In genomic region chr2:223941579-223942277, GRCh38 we compare ENCODE assay signal across 9 cellular contexts. TPM values are rescaled to one million over a fixed set of nuclear protein-coding genes. Genes with fewer than 3 reads are reported as not detected.
DNase-seq lines count a peak whose midpoint lies in the region; ATAC-seq and TF ChIP-seq lines count a peak whose summit lies in the region.
"Had no signal": no experiment of that assay in that cellular context is flagged by ENCODE, and none has a peak within 500 bp of the region (broad histone marks: within the 10 kb centered on the region; RNA-seq: fewer than 3 reads in every experiment).

No MANE protein-coding gene starts in this region.

- H3K9me3 Mint-ChIP-seq in brain: peaks cover 0 to 7% (median 3%) of the 10 kb centered on the region in 5 experiments

- H3F3A ChIP-seq in PC-3 (ENCODE audit: low read length, unreplicated experiment): peaks cover 4% of the 10 kb centered on the region

- ATAC-seq in GM21723 (IDR thresholded peaks at IDR 0.05; ENCODE audit: unreplicated experiment) (peak; percentile 56), PC-3 (peak; percentile 12)

- H3K4me2 ChIP-seq in PC-3 (ENCODE audit: low read length) (peak overlapping the region; percentile 76), skeletal muscle satellite cell (ENCODE audit: low read length) (peak overlapping the region; percentile 73)

- peaks cover 11% of the 10 kb centered on the region; the same call in 1 of the 2 replicates for H3K36me3 ChIP-seq in PC-3 (ENCODE audit: low read depth, low read length)
- no peaks in the 10 kb centered on the region for H3K36me3 ChIP-seq in skeletal muscle satellite cell (ENCODE audit: insufficient read depth, low read length)
- H3K36me3 ChIP-seq in stomach: no peaks in the 10 kb centered on the region

- POLR2A ChIA-PET in PC-3 (lab: Charles Lee; ENCODE audit: unreplicated experiment): interaction anchor here (0.6 kb wide), 1 partner anchor 119 kb away, joined by 4 read pairs; no protein-coding TSS in a partner anchor

- intact Hi-C loops in PC-3 (cut with micrococcal nuclease): loop anchor here (5.0 to 10.0 kb wide), 2 partner anchors 44 to 107 kb away; partner anchors contain the start of gene AP1S3
- intact Hi-C loops in stomach (cut with DNase I; ENCODE audit: low total_unique reads): no loop called here

- DNase-seq in Daoy (ENCODE audit: low read depth) (peak; percentile 61), PC-3 (peak; percentile 82), NCI-H82 (lab: John Stamatoyannopoulos, UW) (no peak), medulla oblongata (ENCODE audit: extremely low spot score) (no peak), stomach (no peak)
- DNase-seq: left cardiac atrium had no signal

- no peak for TF ChIP-seq EP300 in stomach (IDR thresholded peaks at IDR 0.05)

- H3K4me1 ChIP-seq in PC-3 (ENCODE audit: insufficient read depth, low read length) (peaks cover 28% of the 10 kb centered on the region), skeletal muscle satellite cell (ENCODE audit: control insufficient read depth, insufficient read depth, low read length) (peaks cover 25% of the 10 kb centered on the region), stomach (peaks cover 39 to 74% (median 56%) of the 10 kb centered on the region in 4 donors)

- TF ChIP-seq CTCF in PC-3 (conservative IDR thresholded peaks at IDR 0.05; ENCODE audit: low read depth, low read length) (no peak), brain (conservative IDR thresholded peaks at IDR 0.05) (no peak), stomach (IDR thresholded peaks at IDR 0.05) (no peak)

- TF ChIP-seq POLR2A in stomach (IDR thresholded peaks at IDR 0.05): no peak

- no peaks in the 10 kb centered on the region for H3K27me3 ChIP-seq in PC-3 (ENCODE audit: low read length)
- no peaks in the 10 kb centered on the region for H3K27me3 ChIP-seq in skeletal muscle satellite cell (ENCODE audit: control insufficient read depth, insufficient read depth, low read length)
- no peaks in the 10 kb centered on the region for H3K27me3 ChIP-seq in stomach

- H2AFZ ChIP-seq in PC-3 (ENCODE audit: low read length): 0 out of 2 replicates have a peak overlapping the region, but pooled peaks have one; percentile 57

- H3K9me2 ChIP-seq in PC-3 (replicated peaks; ENCODE audit: low read length): no peaks in the 10 kb centered on the region

- BruUV-seq in PC-3 (replicated peaks; lab: Mats Ljungman, UMichigan): no TSS peak

- peaks cover 90% of the 10 kb centered on the region for H3K79me2 ChIP-seq in PC-3 (ENCODE audit: low read length)

- H3K4me3 ChIP-seq in PC-3 (ENCODE audit: low read length) (peak overlapping the region; percentile 44), skeletal muscle satellite cell (ENCODE audit: low read length) (peak overlapping the region; percentile 37), stomach (no peak overlapping the region)

- H3K27ac ChIP-seq in PC-3 (ENCODE audit: low read length) (peak overlapping the region; percentile 67), stomach (peak overlapping the region in 1 of 5 donors; percentile 49)

- peaks cover 12% of the 10 kb centered on the region for H3K27me3 Mint-ChIP-seq in brain

- H3K9ac ChIP-seq in PC-3 (ENCODE audit: low read length) (no peak overlapping the region; the same call in 1 of the 2 replicates), skeletal muscle satellite cell (ENCODE audit: low read depth, low read length) (no peak overlapping the region)

- H3K4me1 Mint-ChIP-seq in brain: peaks cover 58% of the 10 kb centered on the region

- peak overlapping the region in 4 of 5 experiments; percentile 24 to 70 (median 52) for H3K4me3 Mint-ChIP-seq in brain

- 50 to 65% (median 55%) methylated on average over 12 of the region's 12 CpGs for WGBS in stomach, 5 donors

- H3K36me3 Mint-ChIP-seq in brain: peaks cover 27% of the 10 kb centered on the region

- CTCF ChIA-PET in PC-3 (lab: Charles Lee): interaction anchor here (0.7 kb wide), 1 partner anchor 80 kb away, joined by 8 read pairs; no protein-coding TSS in a partner anchor

- peak overlapping the region in 2 of 5 experiments; percentile 67 to 68 for H3K27ac Mint-ChIP-seq in brain

- H3K9me3 ChIP-seq in PC-3 (ENCODE audit: low read length): no peaks in the 10 kb centered on the region
- H3K9me3 ChIP-seq in skeletal muscle satellite cell (replicated peaks; ENCODE audit: low read length): no peaks in the 10 kb centered on the region
- no peaks in the 10 kb centered on the region for H3K9me3 ChIP-seq in stomach

- H4K20me1 ChIP-seq in PC-3 (ENCODE audit: low read length): 0 out of 2 replicates have a peak, but pooled peaks cover 10% of the 10 kb centered on the region

RNA-seq across cellular contexts. Expression of gene WDFY1, which starts 3.4 kb away (rescaled TPM):
- total RNA-seq in Daoy (2014; rRNA removed; shearing (Covaris generic)): 24.3 and 26.6 TPM in 2 replicates
- total RNA-seq in PC-3 (2014; rRNA removed) (44.9 and 47.7 TPM in 2 replicates), stomach (100 to 1,000 TPM in 1 of 5 donors, 10 to 100 TPM in 4; 29.0 to 134 (median 94.5) TPM)
- polyA plus RNA-seq in brain (ENCODE audit: insufficient read depth, low read depth, low replicate concordance) (12.3 TPM), stomach (10 to 100 TPM in 2 of 3 donors, 1 to 10 TPM in 1; 8.2 to 17.9 (median 13.5) TPM)
- 81.9 and 87.8 TPM in 2 replicates for total RNA-seq in skeletal muscle satellite cell (2012; rRNA removed)

RNA-seq across cellular contexts. Expression of gene MRPL44, which starts 15.5 kb away (rescaled TPM):
- 46.7 and 47.3 TPM in 2 replicates for total RNA-seq in Daoy (2014; rRNA removed; shearing (Covaris generic))
- total RNA-seq in PC-3 (2014; rRNA removed): 22.4 and 24.8 TPM in 2 replicates
- polyA plus RNA-seq in brain (ENCODE audit: insufficient read depth, low read depth, low replicate concordance): 26.2 TPM
- total RNA-seq in skeletal muscle satellite cell (2012; rRNA removed): 34.7 and 36.0 TPM in 2 replicates
- total RNA-seq in stomach: 10 to 100 TPM in 3 of 5 donors, 1 to 10 TPM in 1, under 1 TPM in 1; 0.87 to 80.8 (median 10.6) TPM
- polyA plus RNA-seq in stomach: 10 to 100 TPM; 17.9 to 25.1 (median 20.3) TPM

Comparison
In these comparisons a context has a peak if more than half of its experiments do, and no peak if none do; other contexts are left out.
1. DNase-seq: peak in Daoy (single experiment) and PC-3 (single experiment); none in NCI-H82 (single experiment), medulla oblongata (single experiment) and stomach (single experiment).
2. H3K4me3 ChIP-seq: peak in PC-3 (single experiment) and skeletal muscle satellite cell (single experiment); none in stomach (0 of 4).